Comparison of ENCODE assay signal across 1 cellular context in the genomic region with DNA sequence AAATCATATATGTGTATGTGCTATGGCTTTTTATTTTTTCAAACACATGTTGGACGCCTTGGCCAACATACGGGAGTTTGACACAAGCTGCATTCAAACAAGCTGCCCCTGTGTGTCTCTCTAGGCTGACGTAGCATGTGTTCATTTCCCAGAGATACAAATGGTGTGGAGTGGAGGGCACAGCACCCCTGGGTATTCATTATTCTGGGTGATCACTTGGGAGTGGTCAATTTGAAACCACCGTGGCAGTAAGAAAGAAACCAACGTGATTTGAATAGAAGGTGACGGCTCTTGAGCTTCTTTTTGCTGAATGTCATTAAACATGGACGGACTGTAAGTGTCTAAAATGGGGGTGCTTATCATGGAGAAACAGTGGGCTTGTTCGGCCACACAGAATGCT.
TF ChIP-seq lines count a peak whose summit lies in the region.

No MANE protein-coding gene starts in this region.

TF ChIP-seq in HepG2, 621 proteins besides CTCF, POLR2A, EP300 and RAD21 (continued from another document):
- no peak for TF ChIP-seq ZNF142 (CRISPR knock-in tag; IDR thresholded peaks at IDR 0.05)
- no peak for TF ChIP-seq TFAP4 (IDR thresholded peaks at IDR 0.05; ENCODE audit: borderline replicate concordance, low read depth)
- no peak for TF ChIP-seq ZNF567 (CRISPR knock-in tag; IDR thresholded peaks at IDR 0.05; ENCODE audit: borderline replicate concordance)
- TF ChIP-seq SAFB2 (CRISPR knock-in tag; IDR thresholded peaks at IDR 0.05; ENCODE audit: borderline replicate concordance, low read depth), result no peak
- no peak for TF ChIP-seq CBX5 (CRISPR knock-in tag; IDR thresholded peaks at IDR 0.05; ENCODE audit: borderline replicate concordance)
- TF ChIP-seq ZSCAN9 (CRISPR knock-in tag; IDR thresholded peaks at IDR 0.05; ENCODE audit: borderline replicate concordance), result no peak
- TF ChIP-seq RXRA (CRISPR knock-in tag; IDR thresholded peaks at IDR 0.05), result no peak
- TF ChIP-seq, protein P1, sequence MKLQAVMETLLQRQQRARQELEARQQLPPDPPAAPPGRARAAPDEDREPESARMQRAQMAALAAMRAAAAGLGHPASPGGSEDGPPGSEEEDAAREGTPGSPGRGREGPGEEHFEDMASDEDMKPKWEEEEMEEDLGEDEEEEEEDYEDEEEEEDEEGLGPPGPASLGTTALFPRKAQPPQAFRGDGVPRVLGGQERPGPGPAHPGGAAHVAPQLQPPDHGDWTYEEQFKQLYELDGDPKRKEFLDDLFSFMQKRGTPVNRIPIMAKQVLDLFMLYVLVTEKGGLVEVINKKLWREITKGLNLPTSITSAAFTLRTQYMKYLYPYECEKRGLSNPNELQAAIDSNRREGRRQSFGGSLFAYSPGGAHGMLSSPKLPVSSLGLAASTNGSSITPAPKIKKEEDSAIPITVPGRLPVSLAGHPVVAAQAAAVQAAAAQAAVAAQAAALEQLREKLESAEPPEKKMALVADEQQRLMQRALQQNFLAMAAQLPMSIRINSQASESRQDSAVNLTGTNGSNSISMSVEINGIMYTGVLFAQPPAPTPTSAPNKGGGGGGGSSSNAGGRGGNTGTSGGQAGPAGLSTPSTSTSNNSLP (IDR thresholded peaks at IDR 0.05; ENCODE audit: low read depth, low read length), result no peak
- TF ChIP-seq SKIL (CRISPR knock-in tag; IDR thresholded peaks at IDR 0.05; ENCODE audit: borderline replicate concordance), result no peak
- TF ChIP-seq, protein P2, sequence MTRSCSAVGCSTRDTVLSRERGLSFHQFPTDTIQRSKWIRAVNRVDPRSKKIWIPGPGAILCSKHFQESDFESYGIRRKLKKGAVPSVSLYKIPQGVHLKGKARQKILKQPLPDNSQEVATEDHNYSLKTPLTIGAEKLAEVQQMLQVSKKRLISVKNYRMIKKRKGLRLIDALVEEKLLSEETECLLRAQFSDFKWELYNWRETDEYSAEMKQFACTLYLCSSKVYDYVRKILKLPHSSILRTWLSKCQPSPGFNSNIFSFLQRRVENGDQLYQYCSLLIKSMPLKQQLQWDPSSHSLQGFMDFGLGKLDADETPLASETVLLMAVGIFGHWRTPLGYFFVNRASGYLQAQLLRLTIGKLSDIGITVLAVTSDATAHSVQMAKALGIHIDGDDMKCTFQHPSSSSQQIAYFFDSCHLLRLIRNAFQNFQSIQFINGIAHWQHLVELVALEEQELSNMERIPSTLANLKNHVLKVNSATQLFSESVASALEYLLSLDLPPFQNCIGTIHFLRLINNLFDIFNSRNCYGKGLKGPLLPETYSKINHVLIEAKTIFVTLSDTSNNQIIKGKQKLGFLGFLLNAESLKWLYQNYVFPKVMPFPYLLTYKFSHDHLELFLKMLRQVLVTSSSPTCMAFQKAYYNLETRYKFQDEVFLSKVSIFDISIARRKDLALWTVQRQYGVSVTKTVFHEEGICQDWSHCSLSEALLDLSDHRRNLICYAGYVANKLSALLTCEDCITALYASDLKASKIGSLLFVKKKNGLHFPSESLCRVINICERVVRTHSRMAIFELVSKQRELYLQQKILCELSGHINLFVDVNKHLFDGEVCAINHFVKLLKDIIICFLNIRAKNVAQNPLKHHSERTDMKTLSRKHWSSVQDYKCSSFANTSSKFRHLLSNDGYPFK (CRISPR knock-in tag; IDR thresholded peaks at IDR 0.05; ENCODE audit: borderline replicate concordance), result no peak
